1 cellular context compared by ENCODE assay signal in genomic region chr4:48432017-48432416, GRCh38.
TF ChIP-seq lines count a peak whose summit lies in the region.

No MANE protein-coding gene starts in this region.

TF ChIP-seq in GM23338, 12 proteins besides CTCF, POLR2A, EP300 and RAD21 (continued from another document):
- TF ChIP-seq ZNF462 (CRISPR knock-in tag; IDR thresholded peaks at IDR 0.05) (no peak), ETS1 (IDR thresholded peaks at IDR 0.05) (no peak), CREB1 (CRISPR knock-in tag; IDR thresholded peaks at IDR 0.05; ENCODE audit: low read depth) (no peak), POLR2AphosphoS5 (IDR thresholded peaks at IDR 0.05; ENCODE audit: low read depth) (no peak), ZNF331 (CRISPR knock-in tag; IDR thresholded peaks at IDR 0.05; ENCODE audit: low read depth) (no peak), EZH2 (IDR thresholded peaks at IDR 0.05; ENCODE audit: low read depth, unreplicated experiment) (no peak), EZH2phosphoT487 (IDR thresholded peaks at IDR 0.05; ENCODE audit: unreplicated experiment) (no peak), ZNF114 (CRISPR knock-in tag; IDR thresholded peaks at IDR 0.05) (no peak), REST (IDR thresholded peaks at IDR 0.05; ENCODE audit: unreplicated experiment) (no peak), STAT1 (IDR thresholded peaks at IDR 0.05; ENCODE audit: unreplicated experiment) (no peak)
